In the genomic region with DNA sequence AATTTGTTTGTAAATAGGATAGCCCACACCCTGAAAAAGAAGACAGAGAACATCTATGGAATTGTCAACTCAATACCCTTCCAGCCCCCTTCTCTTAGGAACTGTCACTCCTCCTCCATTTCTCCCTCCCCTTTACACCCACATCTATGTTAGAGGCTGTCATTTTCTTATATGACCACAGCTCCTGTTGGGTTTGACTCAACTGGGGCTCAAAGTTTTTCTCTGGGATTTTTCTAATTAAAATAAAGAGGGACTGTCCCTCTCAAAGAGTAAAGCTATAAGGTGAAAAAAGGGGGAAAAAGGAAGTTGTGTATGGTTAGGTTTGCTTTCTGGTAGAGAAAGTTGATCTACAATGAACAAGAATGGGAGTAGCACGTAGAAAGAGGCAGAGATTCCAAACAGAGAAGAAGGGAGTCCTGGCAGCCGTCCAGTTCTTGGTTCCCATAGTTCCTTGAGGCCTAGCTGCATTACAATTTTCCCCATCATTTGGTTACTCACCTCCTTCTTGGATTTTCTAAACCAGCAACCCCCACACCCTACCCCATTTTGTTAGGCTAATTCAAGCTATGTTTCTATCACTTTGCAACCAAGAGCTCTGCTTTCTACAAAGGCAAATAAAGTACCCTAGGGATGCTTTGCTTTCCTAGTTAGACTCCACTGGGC, we compare ENCODE assay signal across 24 cellular contexts. TPM values are rescaled to one million over a fixed set of nuclear protein-coding genes. Genes with fewer than 3 reads are reported as not detected.
DNase-seq lines count a peak whose midpoint lies in the region; ATAC-seq and TF ChIP-seq lines count a peak whose summit lies in the region.
"Had no signal": no experiment of that assay in that cellular context is flagged by ENCODE, and none has a peak within 500 bp of the region (broad histone marks: within the 10 kb centered on the region; RNA-seq: fewer than 3 reads in every experiment).

No MANE protein-coding gene starts in this region.

- peak; percentile 84 to 88 for ATAC-seq in stimulated activated naive B cell treated with anti-CD40 and anti-IgM and Interleukin-4, amounts not matched to agents 10 μg/mL and 1 μg/mL and 100 μg/mL, for 72 hours (replicated peaks)
- ATAC-seq in SK-N-SH treated with all-trans-retinoic acid at 6 μM for 48 hours = no peak
- ATAC-seq in CD8-positive, alpha-beta T cell = no peak
- ATAC-seq: activated CD4-positive, CD25-positive, alpha-beta regulatory T cell treated with anti-CD3 and anti-CD28 coated beads, Interleukin-2, amount 50 U/mL, for 24 hours; naive thymus-derived CD4-positive, alpha-beta T cell; T-cell had no signal

- no peak overlapping the region for H3K27ac Mint-ChIP-seq in activated naive CD4-positive, alpha-beta T cell treated with anti-CD3 and anti-CD28 coated beads for 36 hours
- H3K27ac Mint-ChIP-seq in stimulated activated naive B cell treated with anti-CD40 and anti-IgM and Interleukin-4, amounts not matched to agents 10 μg/mL and 1 μg/mL and 100 μg/mL, for 72 hours = peak overlapping the region; percentile 70
- no peak overlapping the region for H3K27ac Mint-ChIP-seq in CD8-positive, alpha-beta T cell
- H3K27ac Mint-ChIP-seq: activated naive CD4-positive, alpha-beta T cell treated with anti-CD3 and anti-CD28 coated beads, Interleukin-2, amount 50 U/mL, for 24 hours; mesothelial cell of epicardium; naive thymus-derived CD4-positive, alpha-beta T cell; T-cell had no signal

- TF ChIP-seq CTCF in coronary artery (IDR thresholded peaks at IDR 0.05) = no peak
- no peak for TF ChIP-seq CTCF in CD8-positive, alpha-beta T cell (IDR thresholded peaks at IDR 0.05)

- no peak overlapping the region for H3K4me3 ChIP-seq in HUES48 (ENCODE audit: low read depth, low read length)
- H3K4me3 ChIP-seq in coronary artery = no peak overlapping the region
- H3K4me3 ChIP-seq in CD8-positive, alpha-beta T cell (ENCODE audit: low read depth, low read length) = no peak overlapping the region
- H3K4me3 ChIP-seq: prostate gland, SJSA1 had no signal

- peaks cover 10% of the 10 kb centered on the region for H3K4me1 ChIP-seq in HUES48 (ENCODE audit: control insufficient read depth, insufficient read depth, low read length)
- no peaks in the 10 kb centered on the region for H3K4me1 ChIP-seq in CD8-positive, alpha-beta T cell (ENCODE audit: insufficient read depth, low read length)
- H3K4me1 ChIP-seq: BE2C, prostate gland had no signal

- POLR2A ChIA-PET in CD8-positive, alpha-beta T cell (lab: Charles Lee) = no interaction called here

- no peaks in the 10 kb centered on the region for H3K9me3 ChIP-seq in HUES48 (ENCODE audit: control insufficient read depth, insufficient read depth, low read length)
- H3K9me3 ChIP-seq in CD8-positive, alpha-beta T cell (ENCODE audit: low read length) = no peaks in the 10 kb centered on the region
- H3K9me3 ChIP-seq: BE2C, prostate gland, SJSA1 had no signal

- H3K27me3 Mint-ChIP-seq in activated naive CD4-positive, alpha-beta T cell treated with anti-CD3 and anti-CD28 coated beads for 36 hours (ENCODE audit: low read depth) = no peaks in the 10 kb centered on the region
- H3K27me3 Mint-ChIP-seq in stimulated activated naive B cell treated with anti-CD40 and anti-IgM and Interleukin-4, amounts not matched to agents 10 μg/mL and 1 μg/mL and 100 μg/mL, for 72 hours = no peaks in the 10 kb centered on the region
- no peaks in the 10 kb centered on the region for H3K27me3 Mint-ChIP-seq in CD8-positive, alpha-beta T cell (ENCODE audit: low read depth)
- H3K27me3 Mint-ChIP-seq: activated naive CD4-positive, alpha-beta T cell treated with anti-CD3 and anti-CD28 coated beads, Interleukin-2, amount 50 U/mL, for 24 hours; naive thymus-derived CD4-positive, alpha-beta T cell; T-cell had no signal

- peak; percentile 19 for DNase-seq in activated naive CD4-positive, alpha-beta T cell treated with anti-CD3 and anti-CD28 coated beads for 36 hours
- no peak for DNase-seq in activated naive CD4-positive, alpha-beta T cell (lab: John Stamatoyannopoulos, UW)
- DNase-seq in coronary artery (ENCODE audit: low spot score) (no peak), GF-D8 (lab: John Stamatoyannopoulos, UW) (no peak)
- no peak for DNase-seq in stimulated activated naive B cell treated with anti-CD40 and anti-IgM and Interleukin-4, amounts not matched to agents 10 μg/mL and 1 μg/mL and 100 μg/mL, for 72 hours
- DNase-seq in CD8-positive, alpha-beta T cell = no peak
- DNase-seq: activated T-cell treated with anti-CD3 and anti-CD28 coated beads, Interleukin-2, amount 50 U/mL, for 48 hours; BE2C; DMS153; naive thymus-derived CD4-positive, alpha-beta T cell; NCI-H1436; NCI-H2081 treated with DMSO at 0.1 percent for 48 hours; NCI-H446 treated with DMSO at 0.1 percent for 48 hours; NCI-H82; RPMI8226; stimulated activated CD8-positive, alpha-beta memory T cell treated with anti-CD3 and anti-CD28 coated beads, Interleukin-4, amount 100 ng/mL, for 48 hours; T-cell had no signal

- intact Hi-C loops in activated naive CD4-positive, alpha-beta T cell treated with anti-CD3 and anti-CD28 coated beads for 36 hours (cut with micrococcal nuclease) = loop anchor here (1.0 kb wide), 2 partner anchors 9 to 451 kb away; no protein-coding TSS in a partner anchor
- intact Hi-C loops in CD8-positive, alpha-beta T cell (cut with DNase I, micrococcal nuclease) = no loop called here

- no peaks in the 10 kb centered on the region for H3K27me3 ChIP-seq in HUES48 (ENCODE audit: control insufficient read depth, insufficient read depth, low read length)
- H3K27me3 ChIP-seq in CD8-positive, alpha-beta T cell (ENCODE audit: insufficient read depth, low read length) = no peaks in the 10 kb centered on the region
- H3K27me3 ChIP-seq: SJSA1 had no signal

- no peak overlapping the region for H3K4me3 Mint-ChIP-seq in activated naive CD4-positive, alpha-beta T cell treated with anti-CD3 and anti-CD28 coated beads for 36 hours
- H3K4me3 Mint-ChIP-seq in stimulated activated naive B cell treated with anti-CD40 and anti-IgM and Interleukin-4, amounts not matched to agents 10 μg/mL and 1 μg/mL and 100 μg/mL, for 72 hours = peak overlapping the region; percentile 12 to 28
- H3K4me3 Mint-ChIP-seq in CD8-positive, alpha-beta T cell = no peak overlapping the region
- H3K4me3 Mint-ChIP-seq: activated naive CD4-positive, alpha-beta T cell treated with anti-CD3 and anti-CD28 coated beads, Interleukin-2, amount 50 U/mL, for 24 hours; mesothelial cell of epicardium; naive thymus-derived CD4-positive, alpha-beta T cell; T-cell had no signal

- H3K9ac ChIP-seq in HUES48 (ENCODE audit: low read depth, low read length) = no peak overlapping the region

- no peaks in the 10 kb centered on the region for H3K36me3 ChIP-seq in HUES48 (ENCODE audit: control insufficient read depth, insufficient read depth, low read length)
- no peaks in the 10 kb centered on the region for H3K36me3 ChIP-seq in CD8-positive, alpha-beta T cell (ENCODE audit: insufficient read depth, low read length)
- H3K36me3 ChIP-seq: BE2C, prostate gland, SJSA1 had no signal

- no peaks in the 10 kb centered on the region for H3K9me3 Mint-ChIP-seq in activated naive CD4-positive, alpha-beta T cell treated with anti-CD3 and anti-CD28 coated beads for 36 hours
- H3K9me3 Mint-ChIP-seq in stimulated activated naive B cell treated with anti-CD40 and anti-IgM and Interleukin-4, amounts not matched to agents 10 μg/mL and 1 μg/mL and 100 μg/mL, for 72 hours = no peaks in the 10 kb centered on the region
- H3K9me3 Mint-ChIP-seq in CD8-positive, alpha-beta T cell = no peaks in the 10 kb centered on the region
- H3K9me3 Mint-ChIP-seq: activated naive CD4-positive, alpha-beta T cell treated with anti-CD3 and anti-CD28 coated beads, Interleukin-2, amount 50 U/mL, for 24 hours; mesothelial cell of epicardium; T-cell had no signal

- H3K27ac ChIP-seq in HUES48 (ENCODE audit: low read depth, low read length) (peak overlapping the region; percentile 11), coronary artery (peak overlapping the region; percentile 85 to 95)
- no peak overlapping the region for H3K27ac ChIP-seq in CD8-positive, alpha-beta T cell (ENCODE audit: low read depth, low read length)
- H3K27ac ChIP-seq: prostate gland, SJSA1 had no signal

- H3K36me3 Mint-ChIP-seq in activated naive CD4-positive, alpha-beta T cell treated with anti-CD3 and anti-CD28 coated beads for 36 hours (ENCODE audit: low read depth) = no peaks in the 10 kb centered on the region
- peaks cover 2 to 6% of the 10 kb centered on the region in 2 donors for H3K36me3 Mint-ChIP-seq in stimulated activated naive B cell treated with anti-CD40 and anti-IgM and Interleukin-4, amounts not matched to agents 10 μg/mL and 1 μg/mL and 100 μg/mL, for 72 hours
- no peaks in the 10 kb centered on the region for H3K36me3 Mint-ChIP-seq in CD8-positive, alpha-beta T cell
- H3K36me3 Mint-ChIP-seq: mesothelial cell of epicardium, T-cell had no signal

- peaks cover 8% of the 10 kb centered on the region for H3K4me1 Mint-ChIP-seq in activated naive CD4-positive, alpha-beta T cell treated with anti-CD3 and anti-CD28 coated beads for 36 hours (ENCODE audit: low read depth)
- H3K4me1 Mint-ChIP-seq in stimulated activated naive B cell treated with anti-CD40 and anti-IgM and Interleukin-4, amounts not matched to agents 10 μg/mL and 1 μg/mL and 100 μg/mL, for 72 hours = peaks cover 13 to 25% of the 10 kb centered on the region in 2 donors
- no peaks in the 10 kb centered on the region for H3K4me1 Mint-ChIP-seq in CD8-positive, alpha-beta T cell (ENCODE audit: low read depth)
- H3K4me1 Mint-ChIP-seq: activated naive CD4-positive, alpha-beta T cell treated with anti-CD3 and anti-CD28 coated beads, Interleukin-2, amount 50 U/mL, for 24 hours; mesothelial cell of epicardium; T-cell had no signal

- CTCF ChIA-PET in activated naive CD4-positive, alpha-beta T cell treated with anti-CD3 and anti-CD28 coated beads for 36 hours (lab: Charles Lee) = no interaction called here
- CTCF ChIA-PET in CD8-positive, alpha-beta T cell (lab: Charles Lee) = interaction anchor here (0.5 to 0.7 kb wide), 2 partner anchors 91 to 107 kb away, joined by 3 read pairs; no protein-coding TSS in a partner anchor

TF ChIP-seq in SK-N-SH treated with all-trans-retinoic acid at 6 μM for 48 hours, 23 proteins besides CTCF, POLR2A, EP300 and RAD21 (continues in another document):
- TF ChIP-seq OSR1 (CRISPR knock-in tag; IDR thresholded peaks at IDR 0.05) = no peak
- TF ChIP-seq, protein P1, sequence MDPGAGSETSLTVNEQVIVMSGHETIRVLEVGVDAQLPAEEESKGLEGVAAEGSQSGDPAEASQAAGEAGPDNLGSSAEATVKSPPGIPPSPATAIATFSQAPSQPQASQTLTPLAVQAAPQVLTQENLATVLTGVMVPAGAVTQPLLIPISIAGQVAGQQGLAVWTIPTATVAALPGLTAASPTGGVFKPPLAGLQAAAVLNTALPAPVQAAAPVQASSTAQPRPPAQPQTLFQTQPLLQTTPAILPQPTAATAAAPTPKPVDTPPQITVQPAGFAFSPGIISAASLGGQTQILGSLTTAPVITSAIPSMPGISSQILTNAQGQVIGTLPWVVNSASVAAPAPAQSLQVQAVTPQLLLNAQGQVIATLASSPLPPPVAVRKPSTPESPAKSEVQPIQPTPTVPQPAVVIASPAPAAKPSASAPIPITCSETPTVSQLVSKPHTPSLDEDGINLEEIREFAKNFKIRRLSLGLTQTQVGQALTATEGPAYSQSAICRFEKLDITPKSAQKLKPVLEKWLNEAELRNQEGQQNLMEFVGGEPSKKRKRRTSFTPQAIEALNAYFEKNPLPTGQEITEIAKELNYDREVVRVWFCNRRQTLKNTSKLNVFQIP (CRISPR knock-in tag; IDR thresholded peaks at IDR 0.05; ENCODE audit: borderline replicate concordance, low read depth) = no peak

RNA-seq across cellular contexts. Expression of gene STK38L, which starts 44.3 kb away (rescaled TPM):
- 10 to 100 TPM; 21.3 to 21.4 TPM for total RNA-seq in activated naive CD4-positive, alpha-beta T cell treated with anti-CD3 and anti-CD28 coated beads for 36 hours
- 10 to 100 TPM; 27.0 to 28.6 TPM for total RNA-seq in CD8-positive, alpha-beta T cell

Comparison
In these comparisons a context has a peak if more than half of its experiments do, and no peak if none do; other contexts are left out.
1. H3K4me3 Mint-ChIP-seq: peak in stimulated activated naive B cell treated with anti-CD40 and anti-IgM and Interleukin-4, amounts not matched to agents 10 μg/mL and 1 μg/mL and 100 μg/mL, for 72 hours (2 of 2); none in activated naive CD4-positive, alpha-beta T cell treated with anti-CD3 and anti-CD28 coated beads for 36 hours (single experiment) and CD8-positive, alpha-beta T cell (single experiment).
2. ATAC-seq: peak in stimulated activated naive B cell treated with anti-CD40 and anti-IgM and Interleukin-4, amounts not matched to agents 10 μg/mL and 1 μg/mL and 100 μg/mL, for 72 hours (2 of 2); none in SK-N-SH treated with all-trans-retinoic acid at 6 μM for 48 hours (single experiment) and CD8-positive, alpha-beta T cell (single experiment).